Comparison of ENCODE assay signal across 8 cellular contexts in the genomic region with DNA sequence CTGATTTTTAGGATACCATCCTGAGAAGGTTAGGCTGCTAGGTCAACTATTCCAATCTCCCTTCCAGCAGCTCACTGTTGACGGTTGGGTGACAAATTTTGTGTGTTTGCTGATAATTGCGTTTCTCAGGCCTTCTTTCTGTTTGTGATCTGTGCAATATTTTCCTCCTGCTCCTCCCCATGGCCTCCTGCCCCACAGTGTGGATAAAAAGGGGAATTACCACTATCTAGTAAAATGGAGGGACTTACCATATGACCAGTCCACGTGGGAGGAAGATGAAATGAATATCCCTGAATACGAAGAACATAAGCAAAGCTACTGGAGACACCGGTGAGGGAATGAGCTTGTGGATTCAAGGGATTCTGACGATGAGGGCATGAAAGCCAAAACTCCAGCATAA. TPM values are rescaled to one million over a fixed set of nuclear protein-coding genes. Genes with fewer than 3 reads are reported as not detected.
DNase-seq lines count a peak whose midpoint lies in the region; ATAC-seq and TF ChIP-seq lines count a peak whose summit lies in the region.

No MANE protein-coding gene starts in this region.

- TF ChIP-seq RAD21 in liver (IDR thresholded peaks at IDR 0.05) = peak; percentile 100

- no peak for TF ChIP-seq POLR2A in GM18505 (IDR thresholded peaks at IDR 0.05; ENCODE audit: borderline replicate concordance, extremely low read depth, insufficient read depth, insufficient read length)

- peak; percentile 94 for TF ChIP-seq CTCF in liver (IDR thresholded peaks at IDR 0.05; ENCODE audit: low read depth, low read length, missing input control)

- no peaks in the 10 kb centered on the region for H3K27me3 ChIP-seq in liver (ENCODE audit: control insufficient read depth in 4 of 4, insufficient read depth in 4 of 4, low read length in 3 of 4)

- WGBS in liver = 26% methylated on average over 6 of the region's 6 CpGs

- peaks cover 0 to 5% (median 2%) of the 10 kb centered on the region in 4 donors for H3K4me1 ChIP-seq in liver (ENCODE audit: control insufficient read depth in 4 of 4, insufficient read depth in 4 of 4, low read length in 3 of 4)

- H3K36me3 ChIP-seq in liver (ENCODE audit: control insufficient read depth in 4 of 4, insufficient read depth in 3 of 4, low read depth in 1 of 4, low read length in 3 of 4) = peaks cover 0 to 21% (median 1%) of the 10 kb centered on the region in 4 donors

- H3K9ac ChIP-seq in liver (ENCODE audit: low read depth in 1 of 2, low read length in 2 of 2) = no peak overlapping the region

- H3K4me3 ChIP-seq in liver (ENCODE audit: low read depth in 1 of 3, low read length in 3 of 3) = no peak overlapping the region

- H3K27ac ChIP-seq in liver (ENCODE audit: low read depth in 1 of 2, low read length in 2 of 2) = no peak overlapping the region

- DNase-seq in DMS53 (lab: John Stamatoyannopoulos, UW) = peak; percentile 74
- peak; percentile 55 for DNase-seq in MV-4-11 (lab: John Stamatoyannopoulos, UW)
- DNase-seq in cerebellar cortex (ENCODE audit: low spot score) = peak; percentile 53
- no peak for DNase-seq in NCI-H187 treated with DMSO at 0.1 percent for 48 hours (lab: John Stamatoyannopoulos, UW)
- no peak for DNase-seq in LoVo (ENCODE audit: low spot score)

- ATAC-seq in HG03460 (IDR thresholded peaks at IDR 0.05; ENCODE audit: unreplicated experiment) (no peak), GM18505 (IDR thresholded peaks at IDR 0.05; ENCODE audit: unreplicated experiment) (no peak)

- no peaks in the 10 kb centered on the region for H3K9me3 ChIP-seq in liver (ENCODE audit: control insufficient read depth in 4 of 4, low read length in 3 of 4)

TF ChIP-seq in liver, 16 proteins besides CTCF, POLR2A, EP300 and RAD21:
- TF ChIP-seq, protein P1, sequence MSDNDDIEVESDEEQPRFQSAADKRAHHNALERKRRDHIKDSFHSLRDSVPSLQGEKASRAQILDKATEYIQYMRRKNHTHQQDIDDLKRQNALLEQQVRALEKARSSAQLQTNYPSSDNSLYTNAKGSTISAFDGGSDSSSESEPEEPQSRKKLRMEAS (IDR thresholded peaks at IDR 0.05) = peak; percentile 16
- TF ChIP-seq YY1 (IDR thresholded peaks at IDR 0.05) (peak; percentile 79), JUND (IDR thresholded peaks at IDR 0.05) (no peak)

RNA-seq across cellular contexts. Expression of a gene that starts 9.2 kb away (rescaled TPM):
- total RNA-seq in liver = 10 to 100 TPM; 11.0 to 14.4 TPM
- 1 to 10 TPM; 1.9 to 3.4 TPM for polyA plus RNA-seq in liver

RNA-seq across cellular contexts. Expression of a gene that starts 18.3 kb away (rescaled TPM):
- total RNA-seq in liver = 1 to 10 TPM in 1 of 2 donors, under 1 TPM in 1; 0.33 to 1.4 TPM
- polyA plus RNA-seq in liver = under 1 TPM; 0.17 to 0.31 TPM

RNA-seq across cellular contexts. Expression of a gene that starts 31.9 kb away (rescaled TPM):
- total RNA-seq in liver = under 1 TPM; 0.23 to 0.67 TPM
- under 1 TPM; 0.42 to 0.43 TPM for polyA plus RNA-seq in liver

RNA-seq across cellular contexts. Expression of a gene that starts 34.0 kb away (rescaled TPM):
- total RNA-seq in liver = 10 to 100 TPM; 15.9 to 18.4 TPM
- polyA plus RNA-seq in liver = 10 to 100 TPM; 95.9 to 96.9 TPM

RNA-seq across cellular contexts. Expression of a gene that starts 34.2 kb away (rescaled TPM):
- 10 to 100 TPM; 10.5 to 12.0 TPM for total RNA-seq in liver
- 1 to 10 TPM; 2.2 to 6.7 TPM for polyA plus RNA-seq in liver

Comparison
In these comparisons a context has a peak if more than half of its experiments do, and no peak if none do; other contexts are left out.
1. DNase-seq: peak in DMS53 (single experiment), MV-4-11 (single experiment) and cerebellar cortex (single experiment); none in NCI-H187 treated with DMSO at 0.1 percent for 48 hours (single experiment) and LoVo (single experiment).